In the genomic region with DNA sequence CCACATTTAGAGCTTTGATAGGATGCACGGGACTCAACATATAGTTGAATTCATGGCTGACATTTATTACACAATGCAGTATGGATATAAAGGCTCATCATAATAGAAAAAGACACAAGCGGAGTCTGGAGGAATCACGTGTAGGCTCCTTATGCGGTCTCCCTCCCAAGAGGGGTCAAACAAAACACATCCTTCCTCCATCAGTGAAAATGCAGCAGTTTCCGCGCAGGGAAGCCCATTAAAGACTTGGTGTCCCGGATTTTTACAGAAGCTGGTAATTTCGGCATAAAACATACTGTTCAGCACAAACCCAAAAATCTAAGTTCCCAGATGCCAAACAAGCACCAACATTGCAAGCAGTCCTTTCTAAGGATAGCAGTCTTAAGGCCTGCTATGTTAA, we compare ENCODE assay signal across 9 cellular contexts.
A peak's percentile ranks its signal among the peaks of the same experiment; 100 is the strongest.
DNase-seq lines count a peak whose midpoint lies in the region; ATAC-seq and TF ChIP-seq lines count a peak whose summit lies in the region.
"Had no signal": no experiment of that assay in that cellular context is flagged by ENCODE, and none has a peak within 500 bp of the region (broad histone marks: within the 10 kb centered on the region; RNA-seq: fewer than 3 reads in every experiment).

No MANE protein-coding gene starts in this region.

- H3K9me3 Mint-ChIP-seq in stimulated activated memory B cell treated with anti-CD40 and anti-IgM and Interleukin-4, amounts not matched to agents 10 μg/mL and 1 μg/mL and 100 μg/mL, for 72 hours: no peaks in the 10 kb centered on the region

- peaks cover 32% of the 10 kb centered on the region for H3K4me1 Mint-ChIP-seq in stimulated activated memory B cell treated with anti-CD40 and anti-IgM and Interleukin-4, amounts not matched to agents 10 μg/mL and 1 μg/mL and 100 μg/mL, for 72 hours

- H3K36me3 Mint-ChIP-seq in stimulated activated memory B cell treated with anti-CD40 and anti-IgM and Interleukin-4, amounts not matched to agents 10 μg/mL and 1 μg/mL and 100 μg/mL, for 72 hours: no peaks in the 10 kb centered on the region

- TF ChIP-seq CTCF in foreskin fibroblast (IDR thresholded peaks at IDR 0.05; ENCODE audit: low read depth, low read length): no peak

- H3K27me3 Mint-ChIP-seq in stimulated activated memory B cell treated with anti-CD40 and anti-IgM and Interleukin-4, amounts not matched to agents 10 μg/mL and 1 μg/mL and 100 μg/mL, for 72 hours: no peaks in the 10 kb centered on the region

- H3K4me3 ChIP-seq in foreskin fibroblast (ENCODE audit: low read depth in 1 of 2, low read length in 2 of 2): peak overlapping the region; percentile 75 to 91

- peak; percentile 15 for DNase-seq in SIG-M5 treated with dmso at 0.1 percent for 504 hours (lab: John Stamatoyannopoulos, UW; ENCODE audit: unreplicated experiment)
- no peak for DNase-seq in SIG-M5 (lab: John Stamatoyannopoulos, UW)
- peak; percentile 17 to 45 for DNase-seq in foreskin fibroblast
- no peak for DNase-seq in KG1 (lab: John Stamatoyannopoulos, UW)
- DNase-seq in activated CD4-positive, alpha-beta T cell treated with anti-CD3 and anti-CD28 coated beads, Interleukin-2, amount 50 U/mL, for 4 hours: no peak
- DNase-seq: activated CD4-positive, CD25-positive, alpha-beta regulatory T cell treated with anti-CD3 and anti-CD28 coated beads, Interleukin-2, amount 50 U/mL, for 72 hours had no signal

- ATAC-seq in SK-N-SH treated with all-trans-retinoic acid at 6 μM for 48 hours (peak; percentile 5), GM19463 (IDR thresholded peaks at IDR 0.05; ENCODE audit: unreplicated experiment) (no peak)
- no peak for ATAC-seq in stimulated activated memory B cell treated with anti-CD40 and anti-IgM and Interleukin-4, amounts not matched to agents 10 μg/mL and 1 μg/mL and 100 μg/mL, for 72 hours

- H3K27ac Mint-ChIP-seq in stimulated activated memory B cell treated with anti-CD40 and anti-IgM and Interleukin-4, amounts not matched to agents 10 μg/mL and 1 μg/mL and 100 μg/mL, for 72 hours: peak overlapping the region; percentile 98

- peak overlapping the region; percentile 99 for H3K4me3 Mint-ChIP-seq in stimulated activated memory B cell treated with anti-CD40 and anti-IgM and Interleukin-4, amounts not matched to agents 10 μg/mL and 1 μg/mL and 100 μg/mL, for 72 hours

TF ChIP-seq in SK-N-SH treated with all-trans-retinoic acid at 6 μM for 48 hours, 23 proteins besides CTCF, POLR2A, EP300 and RAD21:
- TF ChIP-seq GLIS3 (CRISPR knock-in tag; IDR thresholded peaks at IDR 0.05) (no peak), SNAI2 (CRISPR knock-in tag; IDR thresholded peaks at IDR 0.05) (no peak), ZNF70 (CRISPR knock-in tag; IDR thresholded peaks at IDR 0.05) (no peak), ESRRG (CRISPR knock-in tag; IDR thresholded peaks at IDR 0.05) (no peak), ISL1 (CRISPR knock-in tag; IDR thresholded peaks at IDR 0.05) (no peak), ZNF565 (CRISPR knock-in tag; conservative IDR thresholded peaks at IDR 0.05; ENCODE audit: low read depth) (no peak), CSDC2 (CRISPR knock-in tag; IDR thresholded peaks at IDR 0.05) (no peak)

Comparison
In these comparisons a context has a peak if more than half of its experiments do, and no peak if none do; other contexts are left out.
1. DNase-seq: peak in SIG-M5 treated with dmso at 0.1 percent for 504 hours (single experiment) and foreskin fibroblast (2 of 2); none in SIG-M5 (single experiment), KG1 (single experiment) and activated CD4-positive, alpha-beta T cell treated with anti-CD3 and anti-CD28 coated beads, Interleukin-2, amount 50 U/mL, for 4 hours (0 of 2).